Comparison of ENCODE assay signal across 27 cellular contexts in genomic region chr1:244155661-244156060, GRCh38.
A peak's percentile ranks its signal among the peaks of the same experiment; 100 is the strongest.
DNase-seq lines count a peak whose midpoint lies in the region; TF ChIP-seq lines count a peak whose summit lies in the region.
"Had no signal": no experiment of that assay in that cellular context is flagged by ENCODE, and none has a peak within 500 bp of the region (broad histone marks: within the 10 kb centered on the region; RNA-seq: fewer than 3 reads in every experiment).

No MANE protein-coding gene starts in this region.

- no peaks in the 10 kb centered on the region for H3K9me3 Mint-ChIP-seq in brain
- no peaks in the 10 kb centered on the region for H3K9me3 Mint-ChIP-seq in osteocyte (ENCODE audit: unreplicated experiment)
- H3K9me3 Mint-ChIP-seq: activated naive CD8-positive, alpha-beta T cell treated with anti-CD3 and anti-CD28 coated beads for 36 hours; activated T-cell treated with anti-CD3 and anti-CD28 coated beads, Interleukin-2, amount 50 U/mL, for 24 hours; IgD-negative memory B cell; T-helper 1 cell treated with Interleukin-12 subunit alpha and Interleukin-12 subunit beta and Interleukin-4 antibody, amounts not matched to agents 30 μg/mL and 1 μg/mL, for 36 hours had no signal

- H3K4me3 ChIP-seq in BLaER1 treated with 17β-estradiol and CSF1 and Interleukin-3, amounts not matched to agents 10 nM and 100 nM, result no peak overlapping the region
- H3K4me3 ChIP-seq: colonic mucosa, GM12878 had no signal

- H3K27ac Mint-ChIP-seq in brain, result peak overlapping the region in 4 of 5 experiments; percentile 23 to 67 (median 61)
- peak overlapping the region; percentile 28 for H3K27ac Mint-ChIP-seq in osteocyte (ENCODE audit: unreplicated experiment)
- H3K27ac Mint-ChIP-seq: activated naive CD8-positive, alpha-beta T cell treated with anti-CD3 and anti-CD28 coated beads for 36 hours; activated T-cell treated with anti-CD3 and anti-CD28 coated beads, Interleukin-2, amount 50 U/mL, for 24 hours; B cell; T-helper 1 cell treated with Interleukin-12 subunit alpha and Interleukin-12 subunit beta and Interleukin-4 antibody, amounts not matched to agents 30 μg/mL and 1 μg/mL, for 36 hours had no signal

- H3K27me3 ChIP-seq in BLaER1 treated with 17β-estradiol and CSF1 and Interleukin-3, amounts not matched to agents 10 nM and 100 nM, result peaks cover 0 to 12% (median 0%) of the 10 kb centered on the region in 11 experiments; a peak in 3 of 22 replicates
- H3K27me3 ChIP-seq: colonic mucosa, neutrophil had no signal

- H3K27me3 Mint-ChIP-seq in brain (peaks cover 6% of the 10 kb centered on the region), osteocyte (ENCODE audit: unreplicated experiment) (no peaks in the 10 kb centered on the region)
- H3K27me3 Mint-ChIP-seq: activated naive CD8-positive, alpha-beta T cell treated with anti-CD3 and anti-CD28 coated beads for 36 hours; activated T-cell treated with anti-CD3 and anti-CD28 coated beads, Interleukin-2, amount 50 U/mL, for 24 hours; IgD-negative memory B cell had no signal

- no peak overlapping the region for H3K27ac ChIP-seq in BLaER1 treated with 17β-estradiol and CSF1 and Interleukin-3, amounts not matched to agents 10 nM and 100 nM
- H3K27ac ChIP-seq: colonic mucosa, neutrophil had no signal

- H3K4me3 Mint-ChIP-seq in brain (no peak overlapping the region), osteocyte (ENCODE audit: unreplicated experiment) (no peak overlapping the region)
- H3K4me3 Mint-ChIP-seq: activated naive CD8-positive, alpha-beta T cell treated with anti-CD3 and anti-CD28 coated beads for 36 hours; activated T-cell treated with anti-CD3 and anti-CD28 coated beads, Interleukin-2, amount 50 U/mL, for 24 hours; B cell; IgD-negative memory B cell; T-helper 1 cell treated with Interleukin-12 subunit alpha and Interleukin-12 subunit beta and Interleukin-4 antibody, amounts not matched to agents 30 μg/mL and 1 μg/mL, for 36 hours had no signal

- peak overlapping the region in 8 of 11 experiments; percentile 40 to 77 (median 68); a peak in 10 of 22 replicates for H3K4me2 ChIP-seq in BLaER1 treated with 17β-estradiol and CSF1 and Interleukin-3, amounts not matched to agents 10 nM and 100 nM

- peaks cover 17% of the 10 kb centered on the region for H3K4me1 Mint-ChIP-seq in brain
- H3K4me1 Mint-ChIP-seq in osteocyte (ENCODE audit: unreplicated experiment), result peaks cover 31% of the 10 kb centered on the region
- H3K4me1 Mint-ChIP-seq: activated naive CD8-positive, alpha-beta T cell treated with anti-CD3 and anti-CD28 coated beads for 36 hours; IgD-negative memory B cell had no signal

- H4K20me1 ChIP-seq in BLaER1 treated with 17β-estradiol and CSF1 and Interleukin-3, amounts not matched to agents 10 nM and 100 nM, result no peaks in the 10 kb centered on the region

- no peak overlapping the region for H3K9ac ChIP-seq in BLaER1 treated with 17β-estradiol and CSF1 and Interleukin-3, amounts not matched to agents 10 nM and 100 nM

- peaks cover 14 to 28% (median 22%) of the 10 kb centered on the region in 10 experiments for H3K4me1 ChIP-seq in BLaER1 treated with 17β-estradiol and CSF1 and Interleukin-3, amounts not matched to agents 10 nM and 100 nM
- H3K4me1 ChIP-seq: colonic mucosa had no signal

- DNase-seq in RPMI7951 (ENCODE audit: low read depth) (peak; percentile 33), osteocyte (ENCODE audit: extremely low spot score, unreplicated experiment) (no peak), NCI-H128 (lab: John Stamatoyannopoulos, UW; ENCODE audit: unreplicated experiment) (no peak), activated gamma-delta T cell (lab: John Stamatoyannopoulos, UW) (no peak), NCI-H1930 (lab: John Stamatoyannopoulos, UW) (no peak)
- DNase-seq: ACHN; activated effector memory CD4-positive, alpha-beta T cell treated with anti-CD3 and anti-CD28 coated beads, Interleukin-2, amount 50 U/mL, for 16 hours; activated naive CD8-positive, alpha-beta T cell treated with anti-CD3 and anti-CD28 coated beads for 36 hours; activated T-cell treated with anti-CD3 and anti-CD28 coated beads, Interleukin-2, amount 50 U/mL, for 24 hours; colonic mucosa; effector memory CD4-positive, alpha-beta T cell; erythroblast; glutamatergic neuron; mesenchymal stem cell; NCI-H1048; NCI-H2029; NCI-H524 treated with DMSO at 0.1 percent for 48 hours; SIG-M5; small intestine; stimulated activated naive CD4-positive, alpha-beta T cell treated with Interleukin-2 at 50 U/mL for 16 hours had no signal

- H3K36me3 ChIP-seq in BLaER1 treated with 17β-estradiol and CSF1 and Interleukin-3, amounts not matched to agents 10 nM and 100 nM, result no peaks in the 10 kb centered on the region
- H3K36me3 ChIP-seq: colonic mucosa, neutrophil had no signal

- H3K36me3 Mint-ChIP-seq in brain (no peaks in the 10 kb centered on the region), osteocyte (ENCODE audit: unreplicated experiment) (no peaks in the 10 kb centered on the region)
- H3K36me3 Mint-ChIP-seq: activated naive CD8-positive, alpha-beta T cell treated with anti-CD3 and anti-CD28 coated beads for 36 hours; IgD-negative memory B cell had no signal

- no peaks in the 10 kb centered on the region for H3K9me3 ChIP-seq in BLaER1 treated with 17β-estradiol and CSF1 and Interleukin-3, amounts not matched to agents 10 nM and 100 nM (replicated peaks in 1 of 11)
- H3K9me3 ChIP-seq: colonic mucosa, neutrophil had no signal

- TF ChIP-seq CTCF in brain (conservative IDR thresholded peaks at IDR 0.05) (no peak), osteocyte (IDR thresholded peaks at IDR 0.05) (no peak)
